Comparison of ENCODE assay signal across 19 cellular contexts in genomic region chr3:152195206-152195605, GRCh38.
DNase-seq lines count a peak whose midpoint lies in the region; ATAC-seq and TF ChIP-seq lines count a peak whose summit lies in the region.
"Had no signal": no experiment of that assay in that cellular context is flagged by ENCODE, and none has a peak within 500 bp of the region (broad histone marks: within the 10 kb centered on the region; RNA-seq: fewer than 3 reads in every experiment).

No MANE protein-coding gene starts in this region.

- DNase-seq in activated CD4-positive, alpha-beta T cell treated with anti-CD3 and anti-CD28 coated beads for 36 hours = no peak
- no peak for DNase-seq in activated CD4-positive, alpha-beta T cell treated with anti-CD3 and anti-CD28 coated beads for 48 hours
- DNase-seq in activated T-helper 1 cell treated with anti-CD3 and anti-CD28 coated beads, Interleukin-12 subunit alpha, Interleukin-12 subunit beta, Interleukin-2, Interleukin-4 antibody, amounts not matched to agents 30 ng/mL and 10 ng/mL and 1 ng/mL, durations not matched to agents 14 hours and 24 hours and 36 hours (ENCODE audit: low spot score) = no peak
- DNase-seq in natural killer cell treated with Interleukin-12 subunit alpha and Interleukin-12 subunit beta and Interleukin-15 and Interleukin-18, amount 100 ng/mL, for 72 hours (ENCODE audit: low spot score) = no peak
- no peak for DNase-seq in SK-N-DZ (ENCODE audit: low spot score)
- no peak for DNase-seq in mesothelial cell of epicardium (ENCODE audit: low spot score in 2 of 2, unreplicated experiment in 2 of 2)
- DNase-seq: 8988T; EL; foreskin keratinocyte; HFFc6; NCI-H2081 treated with DMSO at 0.1 percent for 48 hours; NCI-H69; posterior cingulate gyrus; stimulated activated naive CD4-positive, alpha-beta T cell treated with Interleukin-2 at 50 U/mL for 16 hours; WERI-Rb-1 had no signal

- peak overlapping the region; percentile 50 for H3K4me3 Mint-ChIP-seq in activated CD4-positive, alpha-beta T cell treated with anti-CD3 and anti-CD28 coated beads for 36 hours
- peak overlapping the region; percentile 51 for H3K4me3 Mint-ChIP-seq in activated T-helper 1 cell treated with anti-CD3 and anti-CD28 coated beads, Interleukin-12 subunit alpha, Interleukin-12 subunit beta, Interleukin-2, Interleukin-4 antibody, amounts not matched to agents 30 ng/mL and 10 ng/mL and 1 ng/mL, durations not matched to agents 14 hours and 24 hours and 36 hours
- H3K4me3 Mint-ChIP-seq in natural killer cell treated with Interleukin-12 subunit alpha and Interleukin-12 subunit beta and Interleukin-15 and Interleukin-18, amount 100 ng/mL, for 72 hours = peak overlapping the region; percentile 78
- H3K4me3 Mint-ChIP-seq in mesothelial cell of epicardium = no peak overlapping the region
- H3K4me3 Mint-ChIP-seq: HFFc6 had no signal

- no peaks in the 10 kb centered on the region for H3K27me3 ChIP-seq in KMS-11 (ENCODE audit: insufficient read depth, low read depth)
- H3K27me3 ChIP-seq: ascending aorta, foreskin keratinocyte had no signal

- H3K4me1 Mint-ChIP-seq in activated CD4-positive, alpha-beta T cell treated with anti-CD3 and anti-CD28 coated beads for 36 hours = peaks cover 83% of the 10 kb centered on the region
- peaks cover 88% of the 10 kb centered on the region for H3K4me1 Mint-ChIP-seq in activated T-helper 1 cell treated with anti-CD3 and anti-CD28 coated beads, Interleukin-12 subunit alpha, Interleukin-12 subunit beta, Interleukin-2, Interleukin-4 antibody, amounts not matched to agents 30 ng/mL and 10 ng/mL and 1 ng/mL, durations not matched to agents 14 hours and 24 hours and 36 hours (ENCODE audit: low read depth)
- H3K4me1 Mint-ChIP-seq in natural killer cell treated with Interleukin-12 subunit alpha and Interleukin-12 subunit beta and Interleukin-15 and Interleukin-18, amount 100 ng/mL, for 72 hours (ENCODE audit: low read depth in 2 of 2) = peaks cover 61 to 83% of the 10 kb centered on the region in 2 donors
- peaks cover 10% of the 10 kb centered on the region for H3K4me1 Mint-ChIP-seq in mesothelial cell of epicardium

- no peaks in the 10 kb centered on the region for H3K27me3 Mint-ChIP-seq in activated CD4-positive, alpha-beta T cell treated with anti-CD3 and anti-CD28 coated beads for 36 hours
- no peaks in the 10 kb centered on the region for H3K27me3 Mint-ChIP-seq in activated T-helper 1 cell treated with anti-CD3 and anti-CD28 coated beads, Interleukin-12 subunit alpha, Interleukin-12 subunit beta, Interleukin-2, Interleukin-4 antibody, amounts not matched to agents 30 ng/mL and 10 ng/mL and 1 ng/mL, durations not matched to agents 14 hours and 24 hours and 36 hours (ENCODE audit: insufficient read depth)
- H3K27me3 Mint-ChIP-seq in natural killer cell treated with Interleukin-12 subunit alpha and Interleukin-12 subunit beta and Interleukin-15 and Interleukin-18, amount 100 ng/mL, for 72 hours = no peaks in the 10 kb centered on the region
- no peaks in the 10 kb centered on the region for H3K27me3 Mint-ChIP-seq in mesothelial cell of epicardium (ENCODE audit: low read depth)

- no peak for ATAC-seq in activated CD4-positive, alpha-beta T cell treated with anti-CD3 and anti-CD28 coated beads for 36 hours
- ATAC-seq in natural killer cell treated with Interleukin-12 subunit alpha and Interleukin-12 subunit beta and Interleukin-15 and Interleukin-18, amount 100 ng/mL, for 72 hours = no peak
- no peak for ATAC-seq in HG03457 (IDR thresholded peaks at IDR 0.05; ENCODE audit: unreplicated experiment)
- ATAC-seq: foreskin keratinocyte, left lobe of liver had no signal

- H3K36me3 Mint-ChIP-seq in activated CD4-positive, alpha-beta T cell treated with anti-CD3 and anti-CD28 coated beads for 36 hours (ENCODE audit: low read depth) = peaks cover 5% of the 10 kb centered on the region
- no peaks in the 10 kb centered on the region for H3K36me3 Mint-ChIP-seq in activated T-helper 1 cell treated with anti-CD3 and anti-CD28 coated beads, Interleukin-12 subunit alpha, Interleukin-12 subunit beta, Interleukin-2, Interleukin-4 antibody, amounts not matched to agents 30 ng/mL and 10 ng/mL and 1 ng/mL, durations not matched to agents 14 hours and 24 hours and 36 hours (ENCODE audit: low read depth)
- no peaks in the 10 kb centered on the region for H3K36me3 Mint-ChIP-seq in natural killer cell treated with Interleukin-12 subunit alpha and Interleukin-12 subunit beta and Interleukin-15 and Interleukin-18, amount 100 ng/mL, for 72 hours
- H3K36me3 Mint-ChIP-seq in mesothelial cell of epicardium = no peaks in the 10 kb centered on the region

- peak overlapping the region; percentile 85 for H3K4me2 ChIP-seq in KMS-11

- H3K79me2 ChIP-seq in KMS-11 (ENCODE audit: insufficient read depth, low read depth) = peaks cover 58% of the 10 kb centered on the region

- peak overlapping the region; percentile 10; the same call in 1 of the 2 replicates for H3K9ac ChIP-seq in KMS-11

- H2AFZ ChIP-seq in KMS-11 (ENCODE audit: low read depth) = peak overlapping the region; percentile 19; the same call in 1 of the 2 replicates

- H3K4me3 ChIP-seq in KMS-11 (IDR thresholded peaks at IDR 0.05; ENCODE audit: insufficient read depth, low read depth, low read length) = no peak overlapping the region
- H3K4me3 ChIP-seq: ascending aorta had no signal

- no peak for TF ChIP-seq CTCF in KMS-11 (conservative IDR thresholded peaks at IDR 0.05; ENCODE audit: low read depth, low read length)
- TF ChIP-seq CTCF in mesothelial cell of epicardium (IDR thresholded peaks at IDR 0.05; ENCODE audit: unreplicated experiment) = no peak

- POLR2A ChIA-PET in activated CD4-positive, alpha-beta T cell treated with anti-CD3 and anti-CD28 coated beads for 36 hours (lab: Charles Lee) = no interaction called here

- no peaks in the 10 kb centered on the region for H4K20me1 ChIP-seq in KMS-11 (ENCODE audit: insufficient read depth)

- intact Hi-C loops in activated CD4-positive, alpha-beta T cell treated with anti-CD3 and anti-CD28 coated beads for 36 hours (cut with DNase I, micrococcal nuclease) = loop anchor here (5.0 to 10.0 kb wide), 3 partner anchors 117 to 1430 kb away; partner anchors contain the start of gene SIAH2 (in 1 of the 2)
- intact Hi-C loops in activated T-helper 1 cell treated with anti-CD3 and anti-CD28 coated beads, Interleukin-12 subunit alpha, Interleukin-12 subunit beta, Interleukin-2, Interleukin-4 antibody, amounts not matched to agents 30 ng/mL and 10 ng/mL and 1 ng/mL, durations not matched to agents 14 hours and 24 hours and 36 hours (cut with micrococcal nuclease) = loop anchor here (5.0 to 10.0 kb wide), 4 partner anchors 207 to 1590 kb away; partner anchors contain the start of genes SELENOT and SIAH2

- peak overlapping the region; percentile 87 for H3K27ac ChIP-seq in KMS-11
- H3K27ac ChIP-seq: foreskin keratinocyte, WERI-Rb-1 had no signal

- peak overlapping the region; percentile 85 for H3K27ac Mint-ChIP-seq in activated CD4-positive, alpha-beta T cell treated with anti-CD3 and anti-CD28 coated beads for 36 hours
- peak overlapping the region; percentile 85 for H3K27ac Mint-ChIP-seq in activated T-helper 1 cell treated with anti-CD3 and anti-CD28 coated beads, Interleukin-12 subunit alpha, Interleukin-12 subunit beta, Interleukin-2, Interleukin-4 antibody, amounts not matched to agents 30 ng/mL and 10 ng/mL and 1 ng/mL, durations not matched to agents 14 hours and 24 hours and 36 hours
- H3K27ac Mint-ChIP-seq in natural killer cell treated with Interleukin-12 subunit alpha and Interleukin-12 subunit beta and Interleukin-15 and Interleukin-18, amount 100 ng/mL, for 72 hours = peak overlapping the region; percentile 94 to 98
- no peak overlapping the region for H3K27ac Mint-ChIP-seq in mesothelial cell of epicardium
- H3K27ac Mint-ChIP-seq: HFFc6 had no signal

- H3K9me3 Mint-ChIP-seq in activated CD4-positive, alpha-beta T cell treated with anti-CD3 and anti-CD28 coated beads for 36 hours (ENCODE audit: low read depth) = no peaks in the 10 kb centered on the region
- no peaks in the 10 kb centered on the region for H3K9me3 Mint-ChIP-seq in activated T-helper 1 cell treated with anti-CD3 and anti-CD28 coated beads, Interleukin-12 subunit alpha, Interleukin-12 subunit beta, Interleukin-2, Interleukin-4 antibody, amounts not matched to agents 30 ng/mL and 10 ng/mL and 1 ng/mL, durations not matched to agents 14 hours and 24 hours and 36 hours
- no peaks in the 10 kb centered on the region for H3K9me3 Mint-ChIP-seq in natural killer cell treated with Interleukin-12 subunit alpha and Interleukin-12 subunit beta and Interleukin-15 and Interleukin-18, amount 100 ng/mL, for 72 hours
- no peaks in the 10 kb centered on the region for H3K9me3 Mint-ChIP-seq in mesothelial cell of epicardium
- H3K9me3 Mint-ChIP-seq: HFFc6 had no signal

- CTCF ChIA-PET in activated CD4-positive, alpha-beta T cell treated with anti-CD3 and anti-CD28 coated beads for 36 hours (lab: Charles Lee) = no interaction called here

- H3K36me3 ChIP-seq in KMS-11 (ENCODE audit: insufficient read depth) = no peaks in the 10 kb centered on the region
- H3K36me3 ChIP-seq: ascending aorta, WERI-Rb-1 had no signal

- peaks cover 85% of the 10 kb centered on the region for H3K4me1 ChIP-seq in KMS-11 (ENCODE audit: low read depth, poor library complexity, severe bottlenecking)
- H3K4me1 ChIP-seq: foreskin keratinocyte had no signal
